Comparison of ENCODE assay signal across 8 cellular contexts in the genomic region with DNA sequence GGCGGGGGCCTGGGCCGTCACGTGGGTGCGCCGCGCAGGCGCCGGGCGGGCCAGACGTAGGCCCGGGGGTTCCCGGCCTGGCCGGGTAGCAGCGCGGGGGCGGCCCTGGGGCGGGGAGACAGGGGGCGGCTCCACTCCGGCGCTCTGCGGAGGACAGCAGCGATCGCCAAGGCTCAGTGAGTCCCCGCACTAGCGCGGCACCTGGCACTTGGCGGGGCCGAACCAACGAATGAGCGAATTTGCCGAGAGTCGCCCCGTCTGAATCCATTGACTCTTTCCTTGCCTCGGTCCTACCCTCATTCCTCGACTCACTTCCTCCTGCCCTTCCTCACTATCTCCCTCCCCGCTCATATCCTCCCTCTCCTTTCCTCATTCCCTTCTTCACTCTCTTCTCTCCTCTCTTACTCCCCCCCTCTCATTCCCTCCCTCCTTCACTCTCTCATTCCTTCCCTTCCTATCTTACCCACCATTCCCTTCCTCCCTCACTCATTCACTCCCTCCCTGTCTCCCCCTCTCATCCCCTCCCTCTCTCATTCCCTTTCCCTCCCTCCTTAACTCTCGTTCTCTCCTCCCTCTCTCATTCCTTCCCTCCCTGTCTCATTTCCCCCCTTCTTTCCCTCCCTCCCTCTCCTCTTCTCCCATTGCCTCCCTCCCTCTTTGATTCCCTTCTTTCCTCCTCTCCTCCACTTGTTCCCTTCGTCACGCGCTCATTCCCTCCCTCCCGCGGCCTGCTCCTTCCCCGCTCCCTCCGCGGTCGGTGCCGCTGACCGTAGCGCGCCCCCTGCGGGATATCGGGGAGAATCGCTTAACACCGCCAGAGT. TPM values are rescaled to one million over a fixed set of nuclear protein-coding genes. Genes with fewer than 3 reads are reported as not detected.
DNase-seq lines count a peak whose midpoint lies in the region; ATAC-seq, FAIRE-seq and TF ChIP-seq lines count a peak whose summit lies in the region.

No MANE protein-coding gene starts in this region.

- peak overlapping the region; percentile 81 to 86 for H3K4me3 ChIP-seq in right atrium auricular region
- peak overlapping the region; percentile 90 for H3K4me3 ChIP-seq in psoas muscle
- peak overlapping the region; percentile 79 for H3K4me3 ChIP-seq in urinary bladder (ENCODE audit: low read depth, low read length)

- H3K27ac Mint-ChIP-seq in T-helper 17 cell, result peak overlapping the region; percentile 75

- ATAC-seq in HG02763 (IDR thresholded peaks at IDR 0.05; ENCODE audit: unreplicated experiment) (peak; percentile 84), T-helper 17 cell (peak; percentile 98), psoas muscle (peak; percentile 93 to 96 (median 94))

- DNase-seq in GM12892 (ENCODE audit: insufficient read length) (peak; percentile 97), NCI-H146 (lab: John Stamatoyannopoulos, UW) (peak; percentile 89), T-helper 17 cell (peak; percentile 91 to 97 (median 91)), right atrium auricular region (ENCODE audit: low spot score) (peak; percentile 90), psoas muscle (peak; percentile 92 to 95)

- peaks cover 0 to 22% of the 10 kb centered on the region in 2 donors for H3K4me1 ChIP-seq in right atrium auricular region
- H3K4me1 ChIP-seq in psoas muscle, result peaks cover 16% of the 10 kb centered on the region
- no peaks in the 10 kb centered on the region for H3K4me1 ChIP-seq in urinary bladder (ENCODE audit: insufficient read depth)

- intact Hi-C loops in psoas muscle (cut with DNase I), result loop anchor here (2.0 to 10.0 kb wide), 2 partner anchors 77 to 199 kb away; no protein-coding TSS in a partner anchor

- TF ChIP-seq POLR2A in GM12892 (IDR thresholded peaks at IDR 0.05; ENCODE audit: low read depth, low read length), result no peak

- peaks cover under 1% of the 10 kb centered on the region for H3K36me3 Mint-ChIP-seq in T-helper 17 cell (ENCODE audit: low read depth)

- H3K27ac ChIP-seq in angular gyrus (ENCODE audit: low read depth, low read length) (peak overlapping the region; percentile 96), right atrium auricular region (peak overlapping the region; percentile 95), psoas muscle (peak overlapping the region; percentile 97), urinary bladder (ENCODE audit: low read depth) (peak overlapping the region; percentile 95)

- H3K27me3 Mint-ChIP-seq in T-helper 17 cell, result no peaks in the 10 kb centered on the region

- H3K36me3 ChIP-seq in right atrium auricular region (peaks cover 4% of the 10 kb centered on the region), psoas muscle (ENCODE audit: insufficient read depth in 1 of 2, low read depth in 1 of 2) (peaks cover under 1 to 18% of the 10 kb centered on the region in 2 donors), urinary bladder (ENCODE audit: insufficient read depth) (no peaks in the 10 kb centered on the region)

- H3K9me3 ChIP-seq in T-helper 17 cell (ENCODE audit: control insufficient read depth, low read length, poor library complexity, severe bottlenecking), result no peaks in the 10 kb centered on the region
- no peaks in the 10 kb centered on the region for H3K9me3 ChIP-seq in right atrium auricular region
- H3K9me3 ChIP-seq in psoas muscle, result no peaks in the 10 kb centered on the region

- TF ChIP-seq CTCF in right atrium auricular region (IDR thresholded peaks at IDR 0.05), result peak; percentile 78 to 89
- TF ChIP-seq CTCF in psoas muscle (IDR thresholded peaks at IDR 0.05), result peak; percentile 85

- peak overlapping the region; percentile 95 for H3K4me3 Mint-ChIP-seq in T-helper 17 cell

- no peaks in the 10 kb centered on the region for H3K27me3 ChIP-seq in right atrium auricular region
- H3K27me3 ChIP-seq in psoas muscle (ENCODE audit: insufficient read depth in 3 of 3, low read length in 2 of 3), result no peaks in the 10 kb centered on the region

- H3K4me1 Mint-ChIP-seq in T-helper 17 cell, result peaks cover 38% of the 10 kb centered on the region

- 0 to 1% (median 0%) methylated on average over 37 to 54 of the region's 54 CpGs for WGBS in psoas muscle, 3 donors
- under 1% methylated on average over 54 of the region's 54 CpGs for WGBS in urinary bladder

- peak; percentile 89 for FAIRE-seq in GM12892 (lab: Jason Lieb, UNC)

RNA-seq across cellular contexts. Expression of gene KLHL22, which starts 0.5 kb away (rescaled TPM):
- 17.4 TPM for polyA plus RNA-seq in GM12892 (2012; ENCODE audit: missing spikeins)
- total RNA-seq in T-helper 17 cell, result 10 to 100 TPM; 28.1 to 33.1 TPM
- total RNA-seq in right atrium auricular region, result 10 to 100 TPM; 16.0 to 21.9 TPM
- total RNA-seq in psoas muscle, result 10 to 100 TPM; 14.6 to 24.3 (median 16.8) TPM
- polyA plus RNA-seq in psoas muscle, result 10 to 100 TPM in 1 of 3 donors, 1 to 10 TPM in 2; 8.4 to 13.9 (median 9.2) TPM
- total RNA-seq in urinary bladder, result 36.7 TPM
- polyA plus RNA-seq in urinary bladder, result 26.3 TPM

RNA-seq across cellular contexts. Expression of gene MED15, which starts 11.3 kb away (rescaled TPM):
- 23.7 TPM for polyA plus RNA-seq in GM12892 (2012; ENCODE audit: missing spikeins)
- total RNA-seq in T-helper 17 cell, result 100 to 1,000 TPM; 207 to 251 TPM
- total RNA-seq in right atrium auricular region, result 10 to 100 TPM; 18.8 to 40.6 TPM
- 10 to 100 TPM; 46.4 to 94.8 (median 73.6) TPM for total RNA-seq in psoas muscle
- polyA plus RNA-seq in psoas muscle, result 10 to 100 TPM; 33.8 to 61.5 (median 41.5) TPM
- 34.0 TPM for total RNA-seq in urinary bladder
- polyA plus RNA-seq in urinary bladder, result 57.9 TPM

RNA-seq across cellular contexts. Expression of gene SCARF2, which starts 58.4 kb away (rescaled TPM):
- not detected for polyA plus RNA-seq in GM12892 (2012; ENCODE audit: missing spikeins)
- total RNA-seq in T-helper 17 cell (1 to 10 TPM; 3.1 to 3.6 TPM), right atrium auricular region (10 to 100 TPM in 1 of 2 donors, 1 to 10 TPM in 1; 6.5 to 11.0 TPM), psoas muscle (1 to 10 TPM; 1.3 to 2.0 (median 1.8) TPM), urinary bladder (10.4 TPM)
- polyA plus RNA-seq in psoas muscle (1 to 10 TPM in 1 of 3 donors, under 1 TPM in 2; 0.44 to 1.0 (median 0.86) TPM), urinary bladder (16.8 TPM)

Comparison
In these comparisons a context has a peak if more than half of its experiments do, and no peak if none do; other contexts are left out.
1. Peak in every context shown above with its lines: DNase-seq, ATAC-seq, H3K4me3 ChIP-seq and H3K27ac ChIP-seq.